In the genomic region with DNA sequence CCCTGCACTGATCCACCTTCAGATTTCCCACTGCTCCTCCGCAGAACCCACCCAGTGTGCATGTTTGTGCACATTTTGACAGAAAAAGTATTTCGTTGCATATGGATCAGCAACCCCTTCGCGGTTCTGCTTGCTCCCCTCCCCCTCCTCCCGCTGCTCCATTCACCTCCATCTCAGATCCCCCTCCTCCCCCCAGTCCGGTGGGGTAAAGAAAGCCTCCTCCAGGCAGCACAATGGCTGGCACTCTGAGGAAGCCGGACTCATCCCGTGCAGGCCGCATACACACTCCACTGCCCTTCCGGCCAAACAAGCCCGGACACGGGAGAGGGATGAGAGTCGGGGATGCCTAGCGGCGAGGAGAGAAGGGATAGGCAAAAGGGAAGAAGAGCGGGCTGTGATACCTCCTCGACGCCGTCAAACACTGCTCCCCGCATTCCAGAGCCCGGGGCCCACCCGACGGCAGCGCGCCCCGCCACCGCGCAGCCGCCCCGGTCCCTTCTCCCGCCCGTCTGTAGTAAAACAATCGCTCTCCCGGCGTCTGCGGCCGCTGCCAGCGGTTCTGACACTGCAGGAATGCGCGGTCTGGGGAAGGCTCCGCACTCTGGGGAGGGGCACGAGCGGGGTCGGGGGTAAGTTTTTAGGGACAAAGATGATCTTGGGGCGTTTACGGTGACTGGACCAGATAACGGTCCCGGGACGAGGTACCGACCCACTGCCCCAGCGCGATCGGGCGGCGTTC, we compare ENCODE assay signal across 1 cellular context.
TF ChIP-seq lines count a peak whose summit lies in the region.

No MANE protein-coding gene starts in this region.

TF ChIP-seq in HEK293, 187 proteins besides CTCF, POLR2A, EP300 and RAD21 (continued from another document):
- TF ChIP-seq, protein P1, sequence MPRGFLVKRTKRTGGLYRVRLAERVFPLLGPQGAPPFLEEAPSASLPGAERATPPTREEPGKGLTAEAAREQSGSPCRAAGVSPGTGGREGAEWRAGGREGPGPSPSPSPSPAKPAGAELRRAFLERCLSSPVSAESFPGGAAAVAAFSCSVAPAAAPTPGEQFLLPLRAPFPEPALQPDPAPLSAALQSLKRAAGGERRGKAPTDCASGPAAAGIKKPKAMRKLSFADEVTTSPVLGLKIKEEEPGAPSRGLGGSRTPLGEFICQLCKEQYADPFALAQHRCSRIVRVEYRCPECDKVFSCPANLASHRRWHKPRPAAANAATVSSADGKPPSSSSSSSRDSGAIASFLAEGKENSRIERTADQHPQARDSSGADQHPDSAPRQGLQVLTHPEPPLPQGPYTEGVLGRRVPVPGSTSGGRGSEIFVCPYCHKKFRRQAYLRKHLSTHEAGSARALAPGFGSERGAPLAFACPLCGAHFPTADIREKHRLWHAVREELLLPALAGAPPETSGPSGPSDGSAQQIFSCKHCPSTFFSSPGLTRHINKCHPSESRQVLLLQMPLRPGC (tag by site-specific recombination; IDR thresholded peaks at IDR 0.05): peak; percentile 91
- no peak for TF ChIP-seq ZNF341 (tag by site-specific recombination; IDR thresholded peaks at IDR 0.05; ENCODE audit: low read depth)
- peak; percentile 58 for TF ChIP-seq ZNF600 (tag by site-specific recombination; IDR thresholded peaks at IDR 0.05)
- no peak for TF ChIP-seq ZNF24 (tag by site-specific recombination; IDR thresholded peaks at IDR 0.05)
- TF ChIP-seq ZNF398 (tag by site-specific recombination; IDR thresholded peaks at IDR 0.05): peak; percentile 51
